In the genomic region with DNA sequence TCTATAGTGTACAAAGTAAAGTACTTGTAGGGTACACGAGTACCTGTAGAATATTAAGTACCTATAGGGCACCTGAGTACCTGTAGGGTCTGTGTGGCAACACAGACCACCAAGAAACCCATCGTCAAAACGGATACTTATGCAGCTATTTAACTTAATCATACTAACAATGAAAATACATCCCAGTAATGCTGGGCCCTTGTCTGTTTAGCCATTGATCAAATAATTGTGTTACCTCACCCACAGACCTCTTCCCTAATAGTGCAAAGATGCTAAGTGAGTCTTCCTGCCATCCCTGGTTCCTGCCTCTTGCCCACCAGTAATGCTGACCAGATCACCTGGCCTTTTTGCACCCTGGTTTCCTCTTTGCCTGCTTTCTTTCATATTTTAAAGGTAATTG, we compare ENCODE assay signal across 11 cellular contexts. TPM values are rescaled to one million over a fixed set of nuclear protein-coding genes. Genes with fewer than 3 reads are reported as not detected.
"Had no signal": no experiment of that assay in that cellular context is flagged by ENCODE, and none has a peak within 500 bp of the region (broad histone marks: within the 10 kb centered on the region; RNA-seq: fewer than 3 reads in every experiment).

No MANE protein-coding gene starts in this region.

- H3K27ac ChIP-seq: GM23248 had no signal

- H3K27ac Mint-ChIP-seq: HFFc6 had no signal

- H2AFZ ChIP-seq: GM23248 had no signal

- H3K36me3 ChIP-seq: HAP-1 had no signal

- DNase-seq: GM23248, GOT3, H7, H9, HCEC 1CT, HFFc6 had no signal

- FAIRE-seq: H1, H54 had no signal

- ATAC-seq: HCT116 had no signal

- H3K4me3 ChIP-seq: GM23248, HAP-1 had no signal

- H3K9me3 Mint-ChIP-seq: H9, HFFc6 had no signal

- H3K9me3 ChIP-seq: HAP-1 had no signal

- H3K4me3 Mint-ChIP-seq: H9, HFFc6 had no signal

- H3K4me1 ChIP-seq: HAP-1 had no signal

RNA-seq across cellular contexts. Expression of gene COL10A1, which starts 7.5 kb away (rescaled TPM):
- total RNA-seq: H1, H4, H7, H9 had no signal
- polyA plus RNA-seq: H1 had no signal
